1 cellular context compared by ENCODE assay signal in genomic region chr3:57436195-57436761, GRCh38.
A peak's percentile ranks its signal among the peaks of the same experiment; 100 is the strongest.
TF ChIP-seq lines count a peak whose summit lies in the region.

No MANE protein-coding gene starts in this region.

TF ChIP-seq in HepG2, 621 proteins besides CTCF, POLR2A, EP300 and RAD21 (continued from another document and continues in another):
- TF ChIP-seq USF2 (IDR thresholded peaks at IDR 0.05; ENCODE audit: low read depth, low read length) = peak; percentile 44; the same call in 1 of the 2 replicates
- no peak; the same call in 1 of the 2 replicates for TF ChIP-seq USF2 (CRISPR knock-in tag; IDR thresholded peaks at IDR 0.05; ENCODE audit: borderline replicate concordance)
- TF ChIP-seq GLMP (CRISPR knock-in tag; IDR thresholded peaks at IDR 0.05; ENCODE audit: borderline replicate concordance) = no peak
- TF ChIP-seq PRDM15 (CRISPR knock-in tag; IDR thresholded peaks at IDR 0.05) = no peak
- TF ChIP-seq ZFP62 (CRISPR knock-in tag; IDR thresholded peaks at IDR 0.05) = no peak
- no peak for TF ChIP-seq ZMAT5 (CRISPR knock-in tag; IDR thresholded peaks at IDR 0.05; ENCODE audit: borderline replicate concordance, low read depth)
- no peak for TF ChIP-seq ZNF672 (CRISPR knock-in tag; IDR thresholded peaks at IDR 0.05)
- peak; percentile 79 for TF ChIP-seq PPARG (CRISPR knock-in tag; conservative IDR thresholded peaks at IDR 0.05)
- no peak for TF ChIP-seq HIVEP1 (CRISPR knock-in tag; IDR thresholded peaks at IDR 0.05)
- no peak for TF ChIP-seq ZNF337 (CRISPR knock-in tag; IDR thresholded peaks at IDR 0.05; ENCODE audit: borderline replicate concordance, low read depth)
- no peak for TF ChIP-seq JUND (CRISPR knock-in tag; IDR thresholded peaks at IDR 0.05)
- no peak for TF ChIP-seq ZKSCAN1 (IDR thresholded peaks at IDR 0.05; ENCODE audit: low read length)
- no peak for TF ChIP-seq ZNF782 (CRISPR knock-in tag; IDR thresholded peaks at IDR 0.05; ENCODE audit: borderline replicate concordance)
- TF ChIP-seq ZNF691 (CRISPR knock-in tag; IDR thresholded peaks at IDR 0.05; ENCODE audit: borderline replicate concordance, low read depth) = no peak
- no peak for TF ChIP-seq SKI (IDR thresholded peaks at IDR 0.05; ENCODE audit: partially characterized antibody)
- no peak for TF ChIP-seq ZFP37 (CRISPR knock-in tag; IDR thresholded peaks at IDR 0.05; ENCODE audit: borderline replicate concordance)
- no peak for TF ChIP-seq ASH2L (IDR thresholded peaks at IDR 0.05; ENCODE audit: insufficient read length, low read depth, low read length)
- no peak for TF ChIP-seq CCAR2 (optimal IDR thresholded peaks at IDR 0.05; ENCODE audit: low read depth, low read length)
- no peak for TF ChIP-seq ZBTB26 (CRISPR knock-in tag; IDR thresholded peaks at IDR 0.05; ENCODE audit: borderline replicate concordance)
- TF ChIP-seq ZNF816 (CRISPR knock-in tag; IDR thresholded peaks at IDR 0.05; ENCODE audit: borderline replicate concordance) = no peak
- TF ChIP-seq ZNF772 (CRISPR knock-in tag; IDR thresholded peaks at IDR 0.05) = no peak
- TF ChIP-seq SRY (CRISPR knock-in tag; IDR thresholded peaks at IDR 0.05) = no peak
- no peak for TF ChIP-seq NONO (IDR thresholded peaks at IDR 0.05)
- 0 out of 2 replicates have a peak, but pooled peaks have one; percentile 22 for TF ChIP-seq NONO (CRISPR knock-in tag; conservative IDR thresholded peaks at IDR 0.05)
- TF ChIP-seq KAT8 (CRISPR knock-in tag; IDR thresholded peaks at IDR 0.05) = 0 out of 2 replicates have a peak, but pooled peaks have one; percentile 26
- TF ChIP-seq NR2F2 (IDR thresholded peaks at IDR 0.05; ENCODE audit: borderline replicate concordance, low read depth) = peak; percentile 35; the same call in 1 of the 2 replicates
- no peak for TF ChIP-seq PCBP2 (optimal IDR thresholded peaks at IDR 0.05; ENCODE audit: low read depth, low read length, poor library complexity, severe bottlenecking)
- no peak for TF ChIP-seq ZNF616 (CRISPR knock-in tag; IDR thresholded peaks at IDR 0.05; ENCODE audit: low read depth)
- no peak for TF ChIP-seq GRHL1 (CRISPR knock-in tag; conservative IDR thresholded peaks at IDR 0.05)
- peak; percentile 49; the same call in 1 of the 2 replicates for TF ChIP-seq HDAC2 (CRISPR knock-in tag; IDR thresholded peaks at IDR 0.05)
- TF ChIP-seq ZNF7 (CRISPR knock-in tag; IDR thresholded peaks at IDR 0.05) = no peak
- no peak for TF ChIP-seq HMG20B (CRISPR knock-in tag; conservative IDR thresholded peaks at IDR 0.05)
- no peak for TF ChIP-seq CEBPZ (IDR thresholded peaks at IDR 0.05; ENCODE audit: low read length)
- no peak for TF ChIP-seq NKX3-1 (CRISPR knock-in tag; IDR thresholded peaks at IDR 0.05)
- TF ChIP-seq GATAD2A (CRISPR knock-in tag; IDR thresholded peaks at IDR 0.05) = peak; percentile 45
- peak; percentile 22; the same call in 1 of the 2 replicates for TF ChIP-seq CHD4 (IDR thresholded peaks at IDR 0.05; ENCODE audit: borderline replicate concordance, low read length)
- TF ChIP-seq CREB1 (IDR thresholded peaks at IDR 0.05) = no peak
- peak; percentile 68 for TF ChIP-seq CREB1 (CRISPR knock-in tag; IDR thresholded peaks at IDR 0.05)
- TF ChIP-seq ZNF18 (CRISPR knock-in tag; IDR thresholded peaks at IDR 0.05; ENCODE audit: insufficient replicate concordance) = no peak
- no peak for TF ChIP-seq ZNF761 (CRISPR knock-in tag; conservative IDR thresholded peaks at IDR 0.05)
- TF ChIP-seq ZBTB38 (CRISPR knock-in tag; IDR thresholded peaks at IDR 0.05) = no peak
- no peak for TF ChIP-seq ZNF75D (CRISPR knock-in tag; IDR thresholded peaks at IDR 0.05; ENCODE audit: borderline replicate concordance)
- no peak for TF ChIP-seq RFX3 (CRISPR knock-in tag; IDR thresholded peaks at IDR 0.05)
- TF ChIP-seq ZNF713 (CRISPR knock-in tag; IDR thresholded peaks at IDR 0.05) = no peak
- TF ChIP-seq ZSCAN25 (CRISPR knock-in tag; IDR thresholded peaks at IDR 0.05) = no peak
- TF ChIP-seq ZNF749 (CRISPR knock-in tag; IDR thresholded peaks at IDR 0.05; ENCODE audit: borderline replicate concordance) = no peak
- no peak for TF ChIP-seq RFXANK (CRISPR knock-in tag; IDR thresholded peaks at IDR 0.05)
- TF ChIP-seq ZFYVE20 (CRISPR knock-in tag; IDR thresholded peaks at IDR 0.05; ENCODE audit: borderline replicate concordance, low read depth) = no peak
- no peak for TF ChIP-seq ZNF276 (CRISPR knock-in tag; IDR thresholded peaks at IDR 0.05; ENCODE audit: low read depth)
- 0 out of 2 replicates have a peak, but pooled peaks have one; percentile 31 for TF ChIP-seq GATA4 (IDR thresholded peaks at IDR 0.05; ENCODE audit: borderline replicate concordance, low read depth)
- no peak for TF ChIP-seq ZFP1 (CRISPR knock-in tag; IDR thresholded peaks at IDR 0.05)
